ENCODE assay signal across 19 cellular contexts in genomic region chr2:182542501-182543258, GRCh38.
DNase-seq lines count a peak whose midpoint lies in the region; ATAC-seq, FAIRE-seq and TF ChIP-seq lines count a peak whose summit lies in the region.
"Had no signal": no experiment of that assay in that cellular context is flagged by ENCODE, and none has a peak within 500 bp of the region (broad histone marks: within the 10 kb centered on the region; RNA-seq: fewer than 3 reads in every experiment).

No MANE protein-coding gene starts in this region.

- H3K4me3 ChIP-seq in bronchial epithelial cell (ENCODE audit: low read depth, low read length) (no peak overlapping the region), heart right ventricle (no peak overlapping the region), stomach (no peak overlapping the region), OCI-LY7 (ENCODE audit: low read depth, low read length, poor library complexity, severe bottlenecking) (no peak overlapping the region)
- H3K4me3 ChIP-seq: SJSA1, upper lobe of right lung had no signal

- H4K20me1 ChIP-seq in OCI-LY7 (ENCODE audit: insufficient read depth, low read length) = no peaks in the 10 kb centered on the region

- H3K36me3 ChIP-seq in bronchial epithelial cell (ENCODE audit: control insufficient read depth, insufficient read depth, low read length) (no peaks in the 10 kb centered on the region), heart right ventricle (no peaks in the 10 kb centered on the region), stomach (no peaks in the 10 kb centered on the region), OCI-LY7 (ENCODE audit: insufficient read depth, low read length) (no peaks in the 10 kb centered on the region)
- H3K36me3 ChIP-seq: SJSA1, upper lobe of right lung had no signal

- intact Hi-C loops in heart right ventricle (cut with DNase I) (loop anchor here in 1 of 10 donors (10.0 kb wide), 1 partner anchor 102 kb away; no protein-coding TSS in a partner anchor), stomach (cut with DNase I; ENCODE audit: low total_unique reads) (no loop called here), OCI-LY7 (cut with micrococcal nuclease; ENCODE audit: unreplicated experiment) (no loop called here)

- H3K4me1 ChIP-seq in heart right ventricle = peaks cover 0 to 18% (median 13%) of the 10 kb centered on the region in 9 donors
- H3K4me1 ChIP-seq in stomach = peaks cover 0 to 6% (median 2%) of the 10 kb centered on the region in 4 donors
- no peaks in the 10 kb centered on the region for H3K4me1 ChIP-seq in OCI-LY7 (ENCODE audit: insufficient read depth, low read length, poor library complexity, severe bottlenecking)
- H3K4me1 ChIP-seq: SJSA1 had no signal

- no peak for TF ChIP-seq EP300 in stomach (IDR thresholded peaks at IDR 0.05)

- no peak for FAIRE-seq in bronchial epithelial cell (lab: Jason Lieb, UNC)

- no peak overlapping the region for H3K4me2 ChIP-seq in OCI-LY7 (ENCODE audit: low read length)

- H3K9me3 ChIP-seq in heart right ventricle (no peaks in the 10 kb centered on the region), stomach (no peaks in the 10 kb centered on the region), OCI-LY7 (ENCODE audit: low read length) (no peaks in the 10 kb centered on the region)
- H3K9me3 ChIP-seq: SJSA1, upper lobe of right lung had no signal

- CTCF ChIA-PET in OCI-LY7 (lab: Charles Lee; ENCODE audit: unreplicated experiment) = no interaction called here

- POLR2A ChIA-PET in OCI-LY7 (lab: Charles Lee) = interaction anchor here (0.6 kb wide), 1 partner anchor 26 kb away, joined by 3 read pairs; no protein-coding TSS in a partner anchor

- no peak for TF ChIP-seq POLR2A in stomach (IDR thresholded peaks at IDR 0.05)

- no peaks in the 10 kb centered on the region for H3K9me2 ChIP-seq in OCI-LY7 (ENCODE audit: insufficient read depth, low read length)

- WGBS in heart right ventricle, 2 donors = 48 to 61% methylated on average over 6 of the region's 6 CpGs
- 64 to 76% (median 70%) methylated on average over 6 of the region's 6 CpGs for WGBS in stomach, 5 donors

- ATAC-seq in heart right ventricle = peak in 6 of 8 donors; percentile 40 to 78 (median 63)
- no peak for ATAC-seq in HG02610 (IDR thresholded peaks at IDR 0.05; ENCODE audit: unreplicated experiment)
- ATAC-seq: effector memory CD8-positive, alpha-beta T cell; upper lobe of right lung had no signal

- H3K27me3 ChIP-seq in bronchial epithelial cell (ENCODE audit: control insufficient read depth, insufficient read depth, low read length) = no peaks in the 10 kb centered on the region
- H3K27me3 ChIP-seq in heart right ventricle = no peaks in the 10 kb centered on the region
- H3K27me3 ChIP-seq in stomach = no peaks in the 10 kb centered on the region
- H3K27me3 ChIP-seq: SJSA1, upper lobe of right lung had no signal

- H3K79me2 ChIP-seq in OCI-LY7 (ENCODE audit: insufficient read depth, low read depth, low read length) = no peaks in the 10 kb centered on the region

- DNase-seq in NCI-H1694 treated with DMSO at 0.1 percent for 48 hours (lab: John Stamatoyannopoulos, UW) (peak; percentile 66), bronchial epithelial cell (ENCODE audit: low read depth) (peak; percentile 5), heart right ventricle (no peak), stomach (no peak), HuH-7 (ENCODE audit: low spot score) (no peak), OCI-LY7 (ENCODE audit: low spot score) (no peak), CD1c-positive myeloid dendritic cell (ENCODE audit: extremely low spot score) (no peak)
- DNase-seq: activated CD4-positive, alpha-beta T cell treated with anti-CD3 and anti-CD28 coated beads, Interleukin-2, amount 50 U/mL, for 48 hours; activated effector memory CD4-positive, alpha-beta T cell treated with Interleukin-2 at 50 U/mL for 16 hours; CD4-positive, alpha-beta memory T cell; effector memory CD8-positive, alpha-beta T cell; GDM1; glutamatergic neuron; NCI-H2029; NK-92 treated with Interleukin-12 subunit alpha and Interleukin-12 subunit beta, amount 100 ng/mL, for 24 hours; stimulated activated CD4-positive, alpha-beta T cell treated with anti-CD3 and anti-CD28 coated beads, Interleukin-4, amount 100 ng/mL, for 1 hour; upper lobe of right lung had no signal

- no peak overlapping the region for H2AFZ ChIP-seq in OCI-LY7 (ENCODE audit: low read length)

- BruUV-seq in OCI-LY7 (replicated peaks; lab: Mats Ljungman, UMichigan) = no TSS peak

- TF ChIP-seq CTCF in bronchial epithelial cell (IDR thresholded peaks at IDR 0.05; ENCODE audit: insufficient read depth, low read length, severe bottlenecking) (no peak), heart right ventricle (IDR thresholded peaks at IDR 0.05) (no peak), stomach (IDR thresholded peaks at IDR 0.05) (no peak), OCI-LY7 (conservative IDR thresholded peaks at IDR 0.05; ENCODE audit: low read length) (no peak)

- H3K27ac ChIP-seq in heart right ventricle = peak overlapping the region in 3 of 10 donors; percentile 2 to 28 (median 2)
- H3K27ac ChIP-seq in stomach = peak overlapping the region in 3 of 5 donors; percentile 5 to 61 (median 17)
- no peak overlapping the region for H3K27ac ChIP-seq in OCI-LY7 (ENCODE audit: low read depth, low read length, poor library complexity, severe bottlenecking)
- H3K27ac ChIP-seq: SJSA1, upper lobe of right lung had no signal

Comparison
In these comparisons a context has a peak if more than half of its experiments do, and no peak if none do; other contexts are left out.
1. DNase-seq: peak in NCI-H1694 treated with DMSO at 0.1 percent for 48 hours (single experiment) and bronchial epithelial cell (single experiment); none in heart right ventricle (0 of 2), stomach (single experiment), HuH-7 (single experiment), OCI-LY7 (single experiment) and CD1c-positive myeloid dendritic cell (single experiment).